Comparison of ENCODE assay signal across 27 cellular contexts in the genomic region with DNA sequence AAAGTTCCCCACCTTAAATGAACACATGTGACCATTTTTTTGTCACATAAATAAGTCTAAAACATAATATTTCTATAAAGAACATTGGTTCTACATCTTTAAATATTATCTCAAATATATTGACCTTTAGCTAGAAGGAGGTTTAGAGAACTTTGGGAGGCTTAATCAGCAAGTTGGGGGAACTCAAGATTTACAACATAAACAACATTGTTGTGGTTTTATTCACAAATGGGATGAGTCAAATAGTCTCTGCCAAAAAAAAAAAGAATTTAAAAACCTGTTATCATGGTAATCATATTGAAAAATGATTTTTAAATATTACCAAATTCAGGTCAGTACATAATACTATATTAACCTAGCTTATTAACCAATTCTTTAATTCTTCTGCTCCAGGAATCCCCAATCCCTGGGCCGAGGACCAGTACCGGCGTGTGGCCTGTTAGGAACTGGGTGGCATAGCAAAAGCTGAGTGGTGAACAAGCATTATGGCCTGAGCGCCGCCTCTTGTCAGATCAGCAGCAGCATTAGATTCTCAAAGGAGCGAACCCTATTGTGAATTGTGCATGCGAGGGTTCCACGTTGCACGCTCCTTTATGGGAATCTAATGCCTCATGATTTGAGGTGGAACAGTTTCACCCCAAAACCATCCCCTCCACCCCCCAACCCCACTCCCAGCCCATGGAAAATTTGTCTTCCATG.
A peak's percentile ranks its signal among the peaks of the same experiment; 100 is the strongest.
DNase-seq lines count a peak whose midpoint lies in the region; ATAC-seq and TF ChIP-seq lines count a peak whose summit lies in the region.
"Had no signal": no experiment of that assay in that cellular context is flagged by ENCODE, and none has a peak within 500 bp of the region (broad histone marks: within the 10 kb centered on the region; RNA-seq: fewer than 3 reads in every experiment).

No MANE protein-coding gene starts in this region.

- ATAC-seq in RWPE2 (ENCODE audit: low read depth) (no peak), GM19395 (IDR thresholded peaks at IDR 0.05; ENCODE audit: unreplicated experiment) (no peak), GM21717 (IDR thresholded peaks at IDR 0.05; ENCODE audit: unreplicated experiment) (no peak)
- ATAC-seq: activated CD4-positive, alpha-beta T cell treated with anti-CD3 and anti-CD28 coated beads for 36 hours; activated CD8-positive, alpha-beta T cell treated with anti-CD3 and anti-CD28 coated beads for 36 hours; activated T-helper 17 cell treated with anti-CD3 and anti-CD28 coated beads, Interleukin-2, amount 50 U/mL, for 72 hours had no signal

- H3K36me3 ChIP-seq in RWPE2 (ENCODE audit: low read depth), result no peaks in the 10 kb centered on the region
- H3K36me3 ChIP-seq in effector memory CD4-positive, alpha-beta T cell (ENCODE audit: control insufficient read depth, insufficient read depth, low read length), result no peaks in the 10 kb centered on the region
- H3K36me3 ChIP-seq: ovary had no signal

- peak overlapping the region; percentile 94 for H3K27ac ChIP-seq in RWPE2 (ENCODE audit: poor library complexity, severe bottlenecking)
- H3K27ac ChIP-seq in effector memory CD4-positive, alpha-beta T cell (ENCODE audit: insufficient read depth, low read length, poor library complexity, severe bottlenecking), result no peak overlapping the region
- H3K27ac ChIP-seq: ovary, testis had no signal

- peaks cover 66% of the 10 kb centered on the region for H3K4me1 ChIP-seq in RWPE2 (ENCODE audit: insufficient read depth, poor library complexity, severe bottlenecking)
- no peaks in the 10 kb centered on the region for H3K4me1 ChIP-seq in effector memory CD4-positive, alpha-beta T cell (ENCODE audit: control insufficient read depth, insufficient read depth, low read length, poor library complexity, severe bottlenecking)
- H3K4me1 ChIP-seq: testis had no signal

- H3K4me3 ChIP-seq in RWPE2 (ENCODE audit: severe bottlenecking), result no peak overlapping the region
- H3K4me3 ChIP-seq in effector memory CD4-positive, alpha-beta T cell (ENCODE audit: insufficient read depth, low read depth, low read length, poor library complexity, severe bottlenecking), result no peak overlapping the region
- H3K4me3 ChIP-seq: ovary, testis had no signal

- DNase-seq in HCEC 1CT (peak; percentile 81), RWPE2 (ENCODE audit: low spot score) (no peak), fibroblast of gingiva (ENCODE audit: low read depth) (peak; percentile 33), renal cortical epithelial cell (ENCODE audit: low read depth) (peak; percentile 46), NOMO-1 treated with dmso at 0.1 percent for 144 hours (lab: John Stamatoyannopoulos, UW; ENCODE audit: unreplicated experiment) (no peak)
- no peak for DNase-seq in effector memory CD4-positive, alpha-beta T cell
- DNase-seq: activated CD4-positive, alpha-beta T cell treated with anti-CD3 and anti-CD28 coated beads for 36 hours; activated CD8-positive, alpha-beta T cell treated with anti-CD3 and anti-CD28 coated beads for 36 hours; activated naive CD4-positive, alpha-beta T cell treated with anti-CD3 and anti-CD28 coated beads, Interleukin-2, amount 50 U/mL, for 16 hours; amygdala; Caco-2; effector CD8-positive, alpha-beta T cell; erythroblast; hippocampal formation; NCI-H1105 treated with DMSO at 0.1 percent for 48 hours; NCI-H2029; NCI-H524 treated with DMSO at 0.1 percent for 48 hours; nephron progenitor cell; NK-92 treated with Interleukin-12 subunit alpha and Interleukin-12 subunit beta, amount 100 ng/mL, for 24 hours; ovary; retina; stimulated activated CD4-positive, alpha-beta T cell treated with anti-CD3 and anti-CD28 coated beads, Interleukin-2, amount 100 ng/mL, for 24 hours; stimulated activated CD8-positive, alpha-beta memory T cell treated with anti-CD3 and anti-CD28 coated beads, Interleukin-4, amount 100 ng/mL, for 48 hours; testis had no signal

- no peaks in the 10 kb centered on the region for H3K27me3 ChIP-seq in RWPE2 (ENCODE audit: insufficient read depth, poor library complexity, severe bottlenecking)
- no peaks in the 10 kb centered on the region for H3K27me3 ChIP-seq in effector memory CD4-positive, alpha-beta T cell (replicated peaks; ENCODE audit: control insufficient read depth, insufficient read depth, low read length, poor library complexity, severe bottlenecking)
- H3K27me3 ChIP-seq: ovary, testis had no signal

- no peak for TF ChIP-seq CTCF in RWPE2 (IDR thresholded peaks at IDR 0.05; ENCODE audit: poor library complexity, severe bottlenecking)

- no peaks in the 10 kb centered on the region for H3K9me3 ChIP-seq in RWPE2 (ENCODE audit: severe bottlenecking)
- H3K9me3 ChIP-seq in effector memory CD4-positive, alpha-beta T cell (ENCODE audit: control insufficient read depth, low read length), result no peaks in the 10 kb centered on the region
- H3K9me3 ChIP-seq: Caco-2, ovary, testis had no signal

Comparison
In these comparisons a context has a peak if more than half of its experiments do, and no peak if none do; other contexts are left out.
1. DNase-seq: peak in HCEC 1CT (single experiment), fibroblast of gingiva (single experiment) and renal cortical epithelial cell (single experiment); none in RWPE2 (single experiment), effector memory CD4-positive, alpha-beta T cell (0 of 3) and NOMO-1 treated with dmso at 0.1 percent for 144 hours (single experiment).